ENCODE assay signal across 8 cellular contexts in the genomic region with DNA sequence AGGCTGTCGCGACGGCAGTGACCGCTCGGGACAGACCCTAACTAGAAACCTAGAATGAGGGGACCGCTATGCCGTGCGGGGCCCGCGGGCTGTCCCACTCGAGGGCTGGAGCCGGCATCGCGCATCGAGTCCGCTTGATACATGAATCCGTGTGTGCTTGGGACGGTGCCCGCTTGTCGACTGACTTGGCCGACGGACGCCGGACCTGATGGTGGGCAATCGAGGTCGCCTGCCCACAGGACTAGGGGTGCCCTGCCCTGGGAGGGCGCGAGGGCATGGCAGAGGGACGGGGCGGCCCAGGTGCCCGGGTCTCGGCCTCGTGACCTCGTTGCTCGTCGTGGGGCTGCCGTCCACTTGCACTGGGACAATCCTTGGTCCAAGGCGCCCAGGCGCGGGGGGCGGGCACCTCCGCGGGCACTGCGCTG. TPM values are rescaled to one million over a fixed set of nuclear protein-coding genes. Genes with fewer than 3 reads are reported as not detected.
A peak's percentile ranks its signal among the peaks of the same experiment; 100 is the strongest.
DNase-seq lines count a peak whose midpoint lies in the region; TF ChIP-seq lines count a peak whose summit lies in the region.

No MANE protein-coding gene starts in this region.

- H3K36me3 ChIP-seq in Caco-2 (ENCODE audit: control insufficient read depth, insufficient read depth, low read length) (peaks cover 3% of the 10 kb centered on the region), neuron (ENCODE audit: insufficient read depth, low read length) (peaks cover 15% of the 10 kb centered on the region)

- H3K27me3 Mint-ChIP-seq in Caco-2 (ENCODE audit: insufficient read depth, unreplicated experiment), result no peaks in the 10 kb centered on the region
- peaks cover 1% of the 10 kb centered on the region for H3K27me3 Mint-ChIP-seq in activated CD4-positive, alpha-beta T cell treated with anti-CD3 and anti-CD28 coated beads, Interleukin-2, amount 10 ng/mL, durations not matched to agents 24 days and 14 days

- no peaks in the 10 kb centered on the region for H3K9me3 Mint-ChIP-seq in Caco-2 (ENCODE audit: unreplicated experiment)
- H3K9me3 Mint-ChIP-seq in activated CD4-positive, alpha-beta T cell treated with anti-CD3 and anti-CD28 coated beads, Interleukin-2, amount 10 ng/mL, durations not matched to agents 24 days and 14 days, result no peaks in the 10 kb centered on the region

- POLR2A ChIA-PET in Caco-2 (lab: Charles Lee), result interaction anchor here (0.6 to 2.8 kb wide), 12 partner anchors 26 to 243 kb away, joined by 3 to 20 read pairs (median 5); partner anchors contain the start of gene NCL
- POLR2A ChIA-PET in HEK293T (lab: Yijun Ruan, JAX), result interaction anchor here (0.6 to 11.5 kb wide), 21 partner anchors 8 to 243 kb away, joined by 3 to 186 read pairs (median 4); partner anchors contain the start of genes COPS7B, NCL and PDE6D

- H2AFZ ChIP-seq in neuron (ENCODE audit: low read depth, low read length), result peak overlapping the region; percentile 62

- H3K4me3 ChIP-seq in Caco-2 (ENCODE audit: low read depth, low read length), result peak overlapping the region; percentile 67
- peak overlapping the region; percentile 91 for H3K4me3 ChIP-seq in epithelial cell of proximal tubule (ENCODE audit: low read depth, low read length)
- peak overlapping the region; percentile 68 for H3K4me3 ChIP-seq in neuron (ENCODE audit: low read length)

- H3K27me3 ChIP-seq in Caco-2 (replicated peaks; ENCODE audit: control insufficient read depth, insufficient read depth, low read length) (no peaks in the 10 kb centered on the region), neuron (ENCODE audit: insufficient read depth, low read length) (no peaks in the 10 kb centered on the region)

- BruUV-seq in Caco-2 (replicated peaks; lab: Mats Ljungman, UMichigan), result no TSS peak

- peaks cover 66% of the 10 kb centered on the region for H3K36me3 Mint-ChIP-seq in Caco-2 (ENCODE audit: insufficient read depth, unreplicated experiment)
- H3K36me3 Mint-ChIP-seq in activated CD4-positive, alpha-beta T cell treated with anti-CD3 and anti-CD28 coated beads, Interleukin-2, amount 10 ng/mL, durations not matched to agents 24 days and 14 days (ENCODE audit: low read depth), result peaks cover 38% of the 10 kb centered on the region

- CTCF ChIA-PET in Caco-2 (lab: Charles Lee) (interaction anchor here (0.6 to 2.5 kb wide), 7 partner anchors 17 to 99 kb away, joined by 3 to 11 read pairs (median 6); no protein-coding TSS in a partner anchor), HEK293T (lab: Yijun Ruan, JAX) (interaction anchor here (0.5 to 2.3 kb wide), 7 partner anchors 14 to 299 kb away, joined by 3 to 5 read pairs (median 4); no protein-coding TSS in a partner anchor)

- H3K4me1 ChIP-seq in Caco-2 (no peaks in the 10 kb centered on the region), neuron (ENCODE audit: insufficient read depth, low read length) (peaks cover 22% of the 10 kb centered on the region)

- DNase-seq in Caco-2 (peak in 1 of 2 experiments; percentile 53), HEK293T (ENCODE audit: extremely low spot score) (no peak), epithelial cell of proximal tubule (ENCODE audit: low read depth) (no peak), NCI-H1105 (lab: John Stamatoyannopoulos, UW) (no peak), ecto neural progenitor cell (ENCODE audit: low spot score) (no peak), epidermal melanocyte (ENCODE audit: insufficient read length, low spot score) (no peak)
- DNase-seq in activated CD4-positive, alpha-beta T cell treated with anti-CD3 and anti-CD28 coated beads, Interleukin-2, amount 10 ng/mL, durations not matched to agents 24 days and 14 days, result no peak

- peak overlapping the region; percentile 88 for H3K4me3 Mint-ChIP-seq in Caco-2 (ENCODE audit: unreplicated experiment)
- H3K4me3 Mint-ChIP-seq in activated CD4-positive, alpha-beta T cell treated with anti-CD3 and anti-CD28 coated beads, Interleukin-2, amount 10 ng/mL, durations not matched to agents 24 days and 14 days, result peak overlapping the region; percentile 92

- no peaks in the 10 kb centered on the region for H3K9me3 ChIP-seq in Caco-2
- H3K9me3 ChIP-seq in neuron (ENCODE audit: low read length), result peaks cover 4% of the 10 kb centered on the region

- peaks cover 7% of the 10 kb centered on the region for H3K4me1 Mint-ChIP-seq in Caco-2 (ENCODE audit: low read depth, unreplicated experiment)
- peaks cover 29% of the 10 kb centered on the region for H3K4me1 Mint-ChIP-seq in activated CD4-positive, alpha-beta T cell treated with anti-CD3 and anti-CD28 coated beads, Interleukin-2, amount 10 ng/mL, durations not matched to agents 24 days and 14 days

- H3K27ac Mint-ChIP-seq in Caco-2 (ENCODE audit: unreplicated experiment), result peak overlapping the region; percentile 99
- H3K27ac Mint-ChIP-seq in activated CD4-positive, alpha-beta T cell treated with anti-CD3 and anti-CD28 coated beads, Interleukin-2, amount 10 ng/mL, durations not matched to agents 24 days and 14 days, result peak overlapping the region; percentile 100

- intact Hi-C loops in Caco-2 (cut with micrococcal nuclease; ENCODE audit: unreplicated experiment), result loop anchor here (1.0 kb wide), 1 partner anchor 45 kb away; no protein-coding TSS in a partner anchor
- intact Hi-C loops in activated CD4-positive, alpha-beta T cell treated with anti-CD3 and anti-CD28 coated beads, Interleukin-2, amount 10 ng/mL, durations not matched to agents 24 days and 14 days (cut with micrococcal nuclease), result loop anchor here (1.0 to 2.0 kb wide), 5 partner anchors 21 to 843 kb away; partner anchors contain the start of genes EIF4E2, NCL and TIGD1

- TF ChIP-seq CTCF in Caco-2 (IDR thresholded peaks at IDR 0.05; ENCODE audit: insufficient read depth in 1 of 2, low read depth in 1 of 2, low read length in 1 of 2, severe bottlenecking in 1 of 2, unreplicated experiment in 1 of 2) (no peak), epithelial cell of proximal tubule (conservative IDR thresholded peaks at IDR 0.05; ENCODE audit: low read depth, low read length) (no peak)

TF ChIP-seq in HEK293T, 16 proteins besides CTCF, POLR2A, EP300 and RAD21:
- TF ChIP-seq ARNT (IDR thresholded peaks at IDR 0.05), result no peak
- no peak for TF ChIP-seq CTBP1 (IDR thresholded peaks at IDR 0.05; ENCODE audit: borderline replicate concordance)
- TF ChIP-seq FOXA1 (IDR thresholded peaks at IDR 0.05), result no peak
- TF ChIP-seq SUZ12 (IDR thresholded peaks at IDR 0.05), result no peak
- TF ChIP-seq L3MBTL2 (conservative IDR thresholded peaks at IDR 0.05), result peak; percentile 60

RNA-seq across cellular contexts. Expression of gene PTMA, which starts 0.7 kb away (rescaled TPM):
- total RNA-seq in Caco-2 (2022) (597 and 669 TPM in 2 replicates), epithelial cell of proximal tubule (1,797 and 2,011 TPM in 2 replicates)
- total RNA-seq in activated CD4-positive, alpha-beta T cell treated with anti-CD3 and anti-CD28 coated beads, Interleukin-2, amount 10 ng/mL, durations not matched to agents 24 days and 14 days, result 2,376 and 2,379 TPM in 2 replicates
